12 cellular contexts compared by ENCODE assay signal in the genomic region with DNA sequence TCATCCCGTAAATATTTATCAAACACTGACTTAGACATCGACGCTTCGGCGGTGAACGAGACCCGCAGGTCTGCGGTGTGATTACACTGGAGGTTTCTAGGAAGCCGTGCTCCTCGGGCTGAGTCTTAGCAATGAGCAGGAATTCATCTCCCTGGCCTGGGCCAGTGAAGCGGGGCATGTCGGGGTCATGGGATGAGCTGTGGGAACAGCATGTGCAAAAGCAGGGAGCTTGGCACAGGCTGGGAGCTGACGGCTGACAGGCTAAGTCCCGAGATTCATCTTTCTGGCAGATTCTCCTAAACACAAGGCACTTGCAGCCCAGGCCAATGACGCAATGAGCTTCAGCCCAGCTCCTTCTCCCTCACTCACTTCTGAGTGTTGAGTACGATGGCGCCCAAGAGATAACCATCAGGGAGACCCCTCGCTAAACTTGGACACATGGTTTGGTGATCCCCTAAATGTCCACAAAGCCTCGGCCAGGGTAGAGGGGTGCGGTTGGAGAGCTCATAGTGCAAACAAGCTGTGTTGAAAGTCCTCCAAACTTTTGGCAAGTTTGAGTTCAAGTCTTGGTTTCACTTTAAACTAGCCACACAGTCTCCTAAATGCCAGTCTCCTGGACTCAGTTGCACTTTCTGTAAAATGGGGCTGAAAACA. TPM values are rescaled to one million over a fixed set of nuclear protein-coding genes. Genes with fewer than 3 reads are reported as not detected.
DNase-seq lines count a peak whose midpoint lies in the region; ATAC-seq, FAIRE-seq and TF ChIP-seq lines count a peak whose summit lies in the region.
"Had no signal": no experiment of that assay in that cellular context is flagged by ENCODE, and none has a peak within 500 bp of the region (broad histone marks: within the 10 kb centered on the region; RNA-seq: fewer than 3 reads in every experiment).

No MANE protein-coding gene starts in this region.

- H3K36me3 ChIP-seq in K562 (ENCODE audit: control insufficient read depth, insufficient read depth, low read length) = no peaks in the 10 kb centered on the region
- H3K36me3 ChIP-seq in CD4-positive, alpha-beta memory T cell (ENCODE audit: insufficient read depth, low read length) = no peaks in the 10 kb centered on the region

- no peak for FAIRE-seq in K562 (lab: Jason Lieb, UNC)

- H4K20me1 ChIP-seq in K562 (replicated peaks; ENCODE audit: control insufficient read depth, insufficient read depth, low read length) = peaks cover 20% of the 10 kb centered on the region; the same call in 1 of the 2 replicates

- H3K4me1 Mint-ChIP-seq in CD4-positive, alpha-beta memory T cell = no peaks in the 10 kb centered on the region
- H3K4me1 Mint-ChIP-seq: activated CD4-positive, alpha-beta T cell treated with anti-CD3 and anti-CD28 coated beads, Interleukin-2, amount 10 ng/mL, durations not matched to agents 24 days and 14 days had no signal

- peaks cover 6 to 8% of the 10 kb centered on the region in 2 donors for H3K27me3 Mint-ChIP-seq in CD4-positive, alpha-beta memory T cell

- no peak for TF ChIP-seq RAD21 in K562 (CRISPR knock-in tag; conservative IDR thresholded peaks at IDR 0.05 in 1 of 2, IDR thresholded peaks at IDR 0.05 in 1 of 2)

- H3K9me3 Mint-ChIP-seq in CD4-positive, alpha-beta memory T cell = peaks cover 0 to 2% (median 0%) of the 10 kb centered on the region in 8 donors
- H3K9me3 Mint-ChIP-seq: activated CD4-positive, alpha-beta T cell treated with anti-CD3 and anti-CD28 coated beads, Interleukin-2, amount 10 ng/mL, durations not matched to agents 24 days and 14 days; endodermal cell had no signal

- TF ChIP-seq EP300 in K562 (IDR thresholded peaks at IDR 0.05; ENCODE audit: low read length) = no peak

- H3K9ac ChIP-seq in K562 (ENCODE audit: insufficient read depth in 1 of 2, low read depth in 2 of 2, low read length in 2 of 2) = 0 out of 4 replicates have a peak overlapping the region, but pooled peaks of 1 of the 2 experiments have one; percentile 27

- H3K4me1 ChIP-seq in K562 (replicated peaks in 1 of 2; ENCODE audit: control insufficient read depth in 2 of 2, insufficient read depth in 2 of 2, low read length in 2 of 2) = no peaks in the 10 kb centered on the region; a peak in 1 of 5 replicates
- H3K4me1 ChIP-seq in CD4-positive, alpha-beta memory T cell (ENCODE audit: insufficient read depth, low read length) = no peaks in the 10 kb centered on the region

- peak; percentile 99 for DNase-seq in HCEC 1CT
- DNase-seq in K562 (ENCODE audit: extremely low read depth in 1 of 4, low spot score in 3 of 4) = no peak
- DNase-seq in effector CD4-positive, alpha-beta T cell = no peak
- DNase-seq in iPS-NIHi11 (ENCODE audit: low spot score) = no peak
- no peak for DNase-seq in CD4-positive, alpha-beta memory T cell
- DNase-seq: activated CD4-positive, alpha-beta T cell treated with anti-CD3 and anti-CD28 coated beads, Interleukin-2, amount 10 ng/mL, durations not matched to agents 24 days and 14 days; DND-41; endodermal cell; stimulated activated CD4-positive, alpha-beta T cell treated with anti-CD3 and anti-CD28 coated beads, Interleukin-12 subunit alpha, Interleukin-12 subunit beta, amount 100 ng/mL, for 4 hours had no signal

- H3K4me3 ChIP-seq in K562 = no peak overlapping the region
- no peak overlapping the region for H3K4me3 ChIP-seq in skin epidermis
- no peak overlapping the region for H3K4me3 ChIP-seq in CD4-positive, alpha-beta memory T cell (ENCODE audit: low read length in 2 of 2)

- ATAC-seq in K562 = peak; percentile 52
- ATAC-seq in HG03097 (IDR thresholded peaks at IDR 0.05; ENCODE audit: low FRiP score, unreplicated experiment) = no peak

- peaks cover 0 to 5% of the 10 kb centered on the region in 2 donors for H3K36me3 Mint-ChIP-seq in CD4-positive, alpha-beta memory T cell

- H3K27ac ChIP-seq in K562 (ENCODE audit: extremely low read depth, low read depth, low read length) = no peak overlapping the region
- H3K27ac ChIP-seq in layer of hippocampus (ENCODE audit: low read depth, low read length) = peak overlapping the region; percentile 57
- peak overlapping the region in 15 of 21 experiments; percentile 6 to 85 (median 62) for H3K27ac ChIP-seq in skin epidermis
- H3K27ac ChIP-seq in CD4-positive, alpha-beta memory T cell (ENCODE audit: low read depth, low read length) = no peak overlapping the region

- H3K79me2 ChIP-seq in K562 (ENCODE audit: control insufficient read depth, insufficient read depth, low read length) = no peaks in the 10 kb centered on the region

- H3K4me3 Mint-ChIP-seq in CD4-positive, alpha-beta memory T cell = no peak overlapping the region
- H3K4me3 Mint-ChIP-seq: activated CD4-positive, alpha-beta T cell treated with anti-CD3 and anti-CD28 coated beads, Interleukin-2, amount 10 ng/mL, durations not matched to agents 24 days and 14 days; endodermal cell had no signal

- no peak for TF ChIP-seq POLR2A in K562 (conservative IDR thresholded peaks at IDR 0.05)

- in situ Hi-C loops in K562 (cut with MboI) = no loop called here

- no peak overlapping the region for H3K27ac Mint-ChIP-seq in CD4-positive, alpha-beta memory T cell
- H3K27ac Mint-ChIP-seq: activated CD4-positive, alpha-beta T cell treated with anti-CD3 and anti-CD28 coated beads, Interleukin-2, amount 10 ng/mL, durations not matched to agents 24 days and 14 days; endodermal cell had no signal

- H3K9me3 ChIP-seq in K562 (replicated peaks; ENCODE audit: control insufficient read depth, insufficient read depth, low read depth, low read length) = no peaks in the 10 kb centered on the region
- no peaks in the 10 kb centered on the region for H3K9me3 ChIP-seq in CD4-positive, alpha-beta memory T cell (ENCODE audit: control insufficient read depth in 1 of 2, low read length in 2 of 2)

- H3K27me3 ChIP-seq in K562 (ENCODE audit: control insufficient read depth in 2 of 2, insufficient read depth in 2 of 2, low read length in 2 of 2) (peaks cover 81 to 93% of the 10 kb centered on the region in 2 experiments), layer of hippocampus (ENCODE audit: control insufficient read depth, insufficient read depth, low read length) (no peaks in the 10 kb centered on the region)
- no peaks in the 10 kb centered on the region for H3K27me3 ChIP-seq in CD4-positive, alpha-beta memory T cell (ENCODE audit: insufficient read depth, low read length)

- BruUV-seq in K562 (replicated peaks; lab: Mats Ljungman, UMichigan) = no TSS peak

- CTCF ChIA-PET in K562 (lab: Yijun Ruan, JAX; ENCODE audit: low intra/inter-chr PET ratio) = no interaction called here
- CTCF ChIA-PET in CD4-positive, alpha-beta memory T cell (lab: Charles Lee; ENCODE audit: partially characterized antibody) = no interaction called here

- TF ChIP-seq CTCF in K562 (IDR thresholded peaks at IDR 0.05 in 2 of 3, conservative IDR thresholded peaks at IDR 0.05 in 1 of 3; ENCODE audit: insufficient read depth in 2 of 3, low read depth in 1 of 3, low read length in 3 of 3) = no peak

- intact Hi-C loops in K562 (cut with micrococcal nuclease) = no loop called here
- intact Hi-C loops in CD4-positive, alpha-beta memory T cell (cut with micrococcal nuclease) = no loop called here

- WGBS in K562 (ENCODE audit: insufficient coverage, low coverage, missing lambda C conversion rate) = 3% methylated on average over 20 of the region's 20 CpGs

- H3K4me2 ChIP-seq in K562 (ENCODE audit: insufficient read depth, low read length) = peak overlapping the region; percentile 53

- no peaks in the 10 kb centered on the region for H3K9me1 ChIP-seq in K562 (ENCODE audit: control insufficient read depth, insufficient read depth, low read length)

- POLR2A ChIA-PET in K562 (lab: Yijun Ruan, JAX) = interaction anchor here (0.6 to 1.1 kb wide), 5 partner anchors 11 to 120 kb away, joined by 3 to 5 read pairs (median 3); a partner anchor contains a TSS
- POLR2A ChIA-PET in CD4-positive, alpha-beta memory T cell (lab: Charles Lee; ENCODE audit: partially characterized antibody) = no interaction called here

- H2AFZ ChIP-seq in K562 (ENCODE audit: low read depth, low read length) = no peak overlapping the region

TF ChIP-seq in K562, 482 proteins besides CTCF, POLR2A, EP300 and RAD21 (continues in another document):
- no peak for TF ChIP-seq HSF4 (CRISPR knock-in tag; IDR thresholded peaks at IDR 0.05; ENCODE audit: borderline replicate concordance)
- no peak for TF ChIP-seq CSDE1 (IDR thresholded peaks at IDR 0.05)
- TF ChIP-seq PML (IDR thresholded peaks at IDR 0.05; ENCODE audit: low read length) = no peak
- no peak for TF ChIP-seq SLC30A9 (CRISPR knock-in tag; IDR thresholded peaks at IDR 0.05)
- no peak for TF ChIP-seq MBD2 (IDR thresholded peaks at IDR 0.05; ENCODE audit: borderline replicate concordance, low read depth)
- no peak for TF ChIP-seq ETV6 (IDR thresholded peaks at IDR 0.05; ENCODE audit: borderline replicate concordance in 1 of 2, low read depth in 2 of 2, low read length in 1 of 2)
- no peak for TF ChIP-seq ETV6 (CRISPR knock-in tag; IDR thresholded peaks at IDR 0.05; ENCODE audit: borderline replicate concordance)
- no peak for TF ChIP-seq NR2F6 (CRISPR knock-in tag; IDR thresholded peaks at IDR 0.05)
- no peak for TF ChIP-seq JUNB (CRISPR knock-in tag; conservative IDR thresholded peaks at IDR 0.05)
- TF ChIP-seq L3MBTL2 (IDR thresholded peaks at IDR 0.05) = 0 out of 2 replicates have a peak, but pooled peaks have one; percentile 28

RNA-seq across cellular contexts. Expression of a gene that starts 12.8 kb away (rescaled TPM):
- total RNA-seq in K562 (2011; cell fraction: chromatin; rRNA removed; ENCODE audit: low replicate concordance) = 0.42 TPM in 1 of 2 replicates, not detected in the other
- total RNA-seq in K562 (2011; cell fraction: nucleolus; rRNA removed) = 0.13 and 0.17 TPM in 2 replicates
- total RNA-seq in K562 (2011; cell fraction: nucleoplasm; rRNA removed) = 0.31 TPM in 1 of 2 replicates, not detected in the other
- total RNA-seq in K562 (2014; rRNA removed) (0.12 TPM in 1 of 2 replicates, not detected in the other), K562 (2014; rRNA removed; fragmentation: Illumina TruSeq; extraction: Trizol) (0.04 and 0.10 TPM in 2 replicates), K562 (2015; rRNA removed; fragmentation: Illumina TruSeq; extraction: Trizol) (not detected in 2 replicates), K562 (2021) (0.22 and 0.24 TPM in 2 replicates)
- polyA plus RNA-seq in K562 (2011; rRNA removed) (0.05 TPM in 1 of 2 replicates, not detected in the other), K562 (2014; fragmentation: Illumina TruSeq; extraction: Trizol) (0.03 and 0.06 TPM in 2 replicates), K562 (2014; fragmentation: Nextera tagmentation; extraction: Ambion mirVana) (under 1 TPM in 1 of 2 experiments, not detected in 1; 0.03 TPM), K562 (2014; rRNA removed) (0.08 TPM in 1 of 2 replicates, not detected in the other)
- 0.03 and 0.19 TPM in 2 replicates for polyA plus RNA-seq in K562 (2011; cell fraction: cytosol; rRNA removed)
- 0.34 TPM in 1 of 2 replicates, not detected in the other for polyA plus RNA-seq in K562 (2011; cell fraction: nucleus; rRNA removed)
- 0.07 and 0.16 TPM in 2 replicates for polyA plus RNA-seq in K562 (2012)
- 0.04 and 0.06 TPM in 2 replicates for polyA minus RNA-seq in K562 (2011; rRNA and poly(A)+ RNA removed)
- polyA minus RNA-seq in K562 (2011; cell fraction: cytosol; rRNA and poly(A)+ RNA removed) = not detected in 2 replicates
- 0.27 TPM in 1 of 2 replicates, not detected in the other for polyA minus RNA-seq in K562 (2011; cell fraction: nucleus; rRNA and poly(A)+ RNA removed)
- total RNA-seq in CD4-positive, alpha-beta memory T cell = under 1 TPM; 0.32 to 0.89 TPM
- 1 to 10 TPM; 1.0 to 2.5 TPM for polyA plus RNA-seq in CD4-positive, alpha-beta memory T cell

Comparison
In these comparisons a context has a peak if more than half of its experiments do, and no peak if none do; other contexts are left out.
1. H3K27ac ChIP-seq: peak in layer of hippocampus (single experiment) and skin epidermis (15 of 21); none in K562 (single experiment) and CD4-positive, alpha-beta memory T cell (single experiment).